25 cellular contexts compared by ENCODE assay signal in the genomic region with DNA sequence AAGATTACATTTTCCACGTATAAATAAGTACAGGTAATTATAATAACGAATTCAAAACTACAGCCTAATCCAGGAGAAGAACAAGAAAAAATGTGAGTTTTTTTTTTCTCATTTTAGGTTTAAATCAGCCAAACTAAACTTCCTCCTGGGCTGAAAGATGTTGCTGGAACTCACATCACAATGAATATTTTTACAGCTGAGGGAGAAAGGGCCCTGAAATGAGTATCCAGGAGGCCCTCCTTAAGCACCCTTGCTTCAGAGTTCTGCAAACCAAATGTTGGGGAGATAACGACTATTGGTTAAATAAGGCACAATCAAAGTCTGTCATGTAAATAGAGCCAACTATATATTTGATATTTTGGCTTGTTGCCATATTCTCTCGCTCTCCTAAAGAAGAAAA.
"Had no signal": no experiment of that assay in that cellular context is flagged by ENCODE, and none has a peak within 500 bp of the region (broad histone marks: within the 10 kb centered on the region; RNA-seq: fewer than 3 reads in every experiment).

No MANE protein-coding gene starts in this region.

- H3K9me3 ChIP-seq: SJSA1 had no signal

- H3K36me3 ChIP-seq: SJSA1 had no signal

- H3K27me3 ChIP-seq: SJSA1 had no signal

- H3K27ac ChIP-seq: RWPE1, SJSA1 had no signal

- H3K27me3 Mint-ChIP-seq: activated CD4-positive, alpha-beta T cell treated with anti-CD3 and anti-CD28 coated beads for 36 hours; activated naive CD8-positive, alpha-beta T cell treated with anti-CD3 and anti-CD28 coated beads for 36 hours; T-cell had no signal

- H3K9me3 Mint-ChIP-seq: activated CD4-positive, alpha-beta memory T cell treated with anti-CD3 and anti-CD28 coated beads, Interleukin-2, amount 10 ng/mL, durations not matched to agents 7 days and 5 days; activated naive CD8-positive, alpha-beta T cell treated with anti-CD3 and anti-CD28 coated beads for 36 hours; activated T-helper 2 cell treated with anti-CD3 and anti-CD28 coated beads, Interferon-gamma antibody, Interleukin-2, Interleukin-4, amounts not matched to agents 10 μg/mL and 5 μg/mL and 100 μg/mL, durations not matched to agents 14 hours and 24 hours and 36 hours; T-cell had no signal

- H3K4me1 Mint-ChIP-seq: activated CD4-positive, alpha-beta T cell treated with anti-CD3 and anti-CD28 coated beads for 36 hours; activated naive CD8-positive, alpha-beta T cell treated with anti-CD3 and anti-CD28 coated beads for 36 hours; T-cell had no signal

- DNase-seq: activated CD4-positive, alpha-beta memory T cell treated with anti-CD3 and anti-CD28 coated beads, Interleukin-2, amount 10 ng/mL, durations not matched to agents 7 days and 5 days; activated CD4-positive, alpha-beta T cell treated with anti-CD3 and anti-CD28 coated beads for 36 hours; activated CD4-positive, alpha-beta T cell treated with anti-CD3 and anti-CD28 coated beads, Interleukin-2, amount 50 U/mL, for 1 hour; activated CD4-positive, CD25-positive, alpha-beta regulatory T cell; activated gamma-delta T cell treated with Interleukin-2 at 50 U/mL for 16 hours; activated naive CD4-positive, alpha-beta T cell treated with anti-CD3 and anti-CD28 coated beads, Interleukin-2, amount 10 ng/mL, durations not matched to agents 7 days and 5 days; activated naive CD8-positive, alpha-beta T cell treated with anti-CD3 and anti-CD28 coated beads for 36 hours; activated T-cell treated with anti-CD3 and anti-CD28 coated beads for 4 hours; activated T-cell treated with anti-CD3 and anti-CD28 coated beads, Interleukin-2, amount 50 U/mL, for 48 hours; cerebellar nuclear complex; KG1; NCI-H1417 treated with DMSO at 0.1 percent for 48 hours; NCI-H1694; NCI-H2107; NCI-H2171 treated with DMSO at 0.1 percent for 48 hours; NCI-H510A; NCI-H526 treated with DMSO at 0.1 percent for 48 hours; NCI-H82; SHP77; T-cell; T-helper 2 cell; T1000 had no signal

- H3K36me3 Mint-ChIP-seq: activated naive CD4-positive, alpha-beta T cell treated with anti-CD3 and anti-CD28 coated beads, Interleukin-2, amount 10 ng/mL, durations not matched to agents 7 days and 5 days; activated naive CD8-positive, alpha-beta T cell treated with anti-CD3 and anti-CD28 coated beads for 36 hours had no signal

- H3K4me3 ChIP-seq: SJSA1 had no signal

- H3K27ac Mint-ChIP-seq: activated CD4-positive, alpha-beta memory T cell treated with anti-CD3 and anti-CD28 coated beads, Interleukin-2, amount 10 ng/mL, durations not matched to agents 7 days and 5 days; activated CD4-positive, alpha-beta T cell treated with anti-CD3 and anti-CD28 coated beads for 36 hours; activated naive CD4-positive, alpha-beta T cell treated with anti-CD3 and anti-CD28 coated beads, Interleukin-2, amount 10 ng/mL, durations not matched to agents 7 days and 5 days; activated naive CD8-positive, alpha-beta T cell treated with anti-CD3 and anti-CD28 coated beads for 36 hours; activated T-helper 2 cell treated with anti-CD3 and anti-CD28 coated beads, Interferon-gamma antibody, Interleukin-2, Interleukin-4, amounts not matched to agents 10 μg/mL and 5 μg/mL and 100 μg/mL, durations not matched to agents 14 hours and 24 hours and 36 hours; T-cell had no signal

- H3K4me3 Mint-ChIP-seq: activated CD4-positive, alpha-beta memory T cell treated with anti-CD3 and anti-CD28 coated beads, Interleukin-2, amount 10 ng/mL, durations not matched to agents 7 days and 5 days; activated CD4-positive, alpha-beta T cell treated with anti-CD3 and anti-CD28 coated beads for 36 hours; activated naive CD4-positive, alpha-beta T cell treated with anti-CD3 and anti-CD28 coated beads, Interleukin-2, amount 10 ng/mL, durations not matched to agents 7 days and 5 days; activated naive CD8-positive, alpha-beta T cell treated with anti-CD3 and anti-CD28 coated beads for 36 hours; T-cell had no signal

- ATAC-seq: activated CD4-positive, alpha-beta T cell treated with anti-CD3 and anti-CD28 coated beads for 36 hours; T-cell had no signal
